15 cellular contexts compared by ENCODE assay signal in the genomic region with DNA sequence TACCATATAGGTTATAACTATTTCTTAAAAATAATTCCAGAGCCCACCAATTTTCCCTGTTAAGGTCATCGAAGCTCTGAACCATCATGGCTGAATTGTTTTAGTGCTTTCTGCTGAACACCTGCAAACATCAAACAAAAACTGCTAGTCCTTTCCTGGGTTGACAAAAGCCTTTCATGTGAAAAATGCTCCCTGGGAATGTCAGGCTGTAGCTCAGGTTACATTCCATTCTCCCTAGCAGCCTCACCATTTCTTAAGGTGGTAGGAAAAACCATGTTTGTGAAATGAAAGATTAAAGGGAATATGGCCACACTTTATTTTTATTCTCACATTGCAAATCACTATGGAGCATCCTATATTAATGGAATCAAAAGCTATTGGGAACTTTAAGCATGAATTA. TPM values are rescaled to one million over a fixed set of nuclear protein-coding genes. Genes with fewer than 3 reads are reported as not detected.
DNase-seq lines count a peak whose midpoint lies in the region; ATAC-seq and TF ChIP-seq lines count a peak whose summit lies in the region.
"Had no signal": no experiment of that assay in that cellular context is flagged by ENCODE, and none has a peak within 500 bp of the region (broad histone marks: within the 10 kb centered on the region; RNA-seq: fewer than 3 reads in every experiment).

No MANE protein-coding gene starts in this region.

- H3K27ac Mint-ChIP-seq in Caco-2 (ENCODE audit: unreplicated experiment), result no peak overlapping the region
- H3K27ac Mint-ChIP-seq in WTC11, result peak overlapping the region; percentile 97
- H3K27ac Mint-ChIP-seq: IgD-negative memory B cell had no signal

- no peaks in the 10 kb centered on the region for H3K9me3 Mint-ChIP-seq in Caco-2 (ENCODE audit: unreplicated experiment)
- no peaks in the 10 kb centered on the region for H3K9me3 Mint-ChIP-seq in WTC11

- H3K4me1 ChIP-seq in Caco-2 (peaks cover 38% of the 10 kb centered on the region), Loucy (ENCODE audit: insufficient read depth, low read length, poor library complexity, severe bottlenecking) (peaks cover 72% of the 10 kb centered on the region), spleen (peaks cover 0 to 36% (median 27%) of the 10 kb centered on the region in 6 donors)

- H3K9ac ChIP-seq in Loucy (ENCODE audit: low read depth, low read length, poor library complexity, severe bottlenecking), result peak overlapping the region; percentile 29

- H3K79me2 ChIP-seq in Loucy (ENCODE audit: insufficient read depth, low read length), result peaks cover 69% of the 10 kb centered on the region

- no peak overlapping the region for H3K4me3 Mint-ChIP-seq in Caco-2 (ENCODE audit: unreplicated experiment)
- H3K4me3 Mint-ChIP-seq in WTC11, result peak overlapping the region; percentile 52
- H3K4me3 Mint-ChIP-seq: IgD-negative memory B cell had no signal

- H3K9me3 ChIP-seq in Caco-2, result no peaks in the 10 kb centered on the region
- no peaks in the 10 kb centered on the region for H3K9me3 ChIP-seq in Loucy (ENCODE audit: insufficient read depth, low read depth, low read length)
- H3K9me3 ChIP-seq in spleen, result no peaks in the 10 kb centered on the region
- H3K9me3 ChIP-seq: uterus had no signal

- H3K27me3 ChIP-seq in Caco-2 (replicated peaks; ENCODE audit: control insufficient read depth, insufficient read depth, low read length) (no peaks in the 10 kb centered on the region), Loucy (ENCODE audit: insufficient read depth, low read length, poor library complexity, severe bottlenecking) (no peaks in the 10 kb centered on the region), kidney epithelial cell (ENCODE audit: control insufficient read depth, insufficient read depth, low read length) (no peaks in the 10 kb centered on the region), spleen (replicated peaks in 1 of 7) (peaks cover 0 to 14% (median 0%) of the 10 kb centered on the region in 7 donors)
- H3K27me3 ChIP-seq: uterus had no signal

- no peak overlapping the region for H3K27ac ChIP-seq in spleen

- ATAC-seq in WTC11 (peak; percentile 91), left lobe of liver (no peak), HG03097 (IDR thresholded peaks at IDR 0.05; ENCODE audit: low FRiP score, unreplicated experiment) (no peak)
- ATAC-seq: activated CD4-positive, CD25-positive, alpha-beta regulatory T cell treated with anti-CD3 and anti-CD28 coated beads, Interleukin-2, amount 50 U/mL, for 24 hours had no signal

- H3K4me2 ChIP-seq in Loucy (ENCODE audit: low read depth, low read length, poor library complexity, severe bottlenecking), result peak overlapping the region; percentile 71

- H3K4me1 Mint-ChIP-seq in Caco-2 (ENCODE audit: low read depth, unreplicated experiment) (peaks cover 18% of the 10 kb centered on the region), WTC11 (peaks cover 90% of the 10 kb centered on the region)

- CTCF ChIA-PET in Caco-2 (lab: Charles Lee) (no interaction called here), WTC11 (lab: Charles Lee) (interaction anchor here (0.7 to 1.2 kb wide), 3 partner anchors 198 to 347 kb away, joined by 3 to 4 read pairs (median 3); no protein-coding TSS in a partner anchor)

- DNase-seq in Caco-2, result peak; percentile 41 to 53
- DNase-seq in WTC11 (ENCODE audit: low spot score), result peak; percentile 24
- peak; percentile 28 for DNase-seq in kidney epithelial cell (ENCODE audit: low read depth)
- no peak for DNase-seq in spleen
- DNase-seq in hepatic stellate cell (ENCODE audit: low spot score), result no peak
- no peak for DNase-seq in left lobe of liver (ENCODE audit: low spot score)
- DNase-seq: cortex of kidney; DMS79 treated with DMSO at 0.1 percent for 48 hours; NCI-H187; stimulated activated naive CD4-positive, alpha-beta T cell treated with Interleukin-2 at 50 U/mL for 16 hours; uterus had no signal

- no peak overlapping the region for H2AFZ ChIP-seq in Loucy (ENCODE audit: low read length)

- no TSS peak for BruUV-seq in Caco-2 (replicated peaks; lab: Mats Ljungman, UMichigan)

- intact Hi-C loops in Caco-2 (cut with micrococcal nuclease; ENCODE audit: unreplicated experiment), result loop anchor here (1.0 to 10.0 kb wide), 3 partner anchors 166 to 180 kb away; no protein-coding TSS in a partner anchor
- intact Hi-C loops in spleen (cut with DNase I; ENCODE audit: low total_unique reads), result loop anchor here (10.0 kb wide), 1 partner anchor 168 kb away; no protein-coding TSS in a partner anchor

- TF ChIP-seq POLR2A in spleen (IDR thresholded peaks at IDR 0.05), result no peak

- H3K4me3 ChIP-seq in Caco-2 (ENCODE audit: low read depth, low read length) (no peak overlapping the region), Loucy (ENCODE audit: low read length, poor library complexity, severe bottlenecking) (peak overlapping the region; percentile 82), kidney epithelial cell (ENCODE audit: low read depth, low read length) (no peak overlapping the region), spleen (no peak overlapping the region)
- H3K4me3 ChIP-seq: uterus had no signal

- POLR2A ChIA-PET in Caco-2 (lab: Charles Lee) (interaction anchor here (0.6 kb wide), 1 partner anchor 197 kb away, joined by 9 read pairs; no protein-coding TSS in a partner anchor), WTC11 (lab: Charles Lee) (interaction anchor here (0.8 kb wide), 1 partner anchor 200 kb away, joined by 3 read pairs; no protein-coding TSS in a partner anchor)

- TF ChIP-seq CTCF in Caco-2 (IDR thresholded peaks at IDR 0.05; ENCODE audit: insufficient read depth in 1 of 2, low read depth in 1 of 2, low read length in 1 of 2, severe bottlenecking in 1 of 2, unreplicated experiment in 1 of 2) (no peak), Loucy (conservative IDR thresholded peaks at IDR 0.05; ENCODE audit: low read length) (no peak), WTC11 (IDR thresholded peaks at IDR 0.05) (no peak), kidney epithelial cell (IDR thresholded peaks at IDR 0.05; ENCODE audit: insufficient read depth, low read length, poor library complexity, severe bottlenecking) (no peak), spleen (IDR thresholded peaks at IDR 0.05 in 8 of 11, conservative IDR thresholded peaks at IDR 0.05 in 3 of 11) (no peak)

- no peaks in the 10 kb centered on the region for H3K27me3 Mint-ChIP-seq in Caco-2 (ENCODE audit: insufficient read depth, unreplicated experiment)
- H3K27me3 Mint-ChIP-seq in WTC11 (ENCODE audit: low read depth), result no peaks in the 10 kb centered on the region

- H4K20me1 ChIP-seq in Loucy (ENCODE audit: insufficient read depth, low read length, poor library complexity, severe bottlenecking), result peaks cover 7% of the 10 kb centered on the region

- H3K9me2 ChIP-seq in Loucy (replicated peaks; ENCODE audit: low read depth, low read length), result no peaks in the 10 kb centered on the region

- H3F3A ChIP-seq in Loucy (ENCODE audit: low read depth), result no peaks in the 10 kb centered on the region

- H3K36me3 Mint-ChIP-seq in Caco-2 (ENCODE audit: insufficient read depth, unreplicated experiment), result peaks cover 9% of the 10 kb centered on the region
- H3K36me3 Mint-ChIP-seq in WTC11, result peaks cover 15% of the 10 kb centered on the region
- H3K36me3 Mint-ChIP-seq: IgD-negative memory B cell had no signal

- WGBS in spleen, 5 donors, result 59 to 96% (median 74%) methylated on average over 1 of the region's 1 CpG

- H3K36me3 ChIP-seq in Caco-2 (ENCODE audit: control insufficient read depth, insufficient read depth, low read length) (no peaks in the 10 kb centered on the region), Loucy (ENCODE audit: insufficient read depth, low read length) (no peaks in the 10 kb centered on the region), kidney epithelial cell (ENCODE audit: control insufficient read depth, insufficient read depth, low read length) (no peaks in the 10 kb centered on the region), spleen (no peaks in the 10 kb centered on the region)
- H3K36me3 ChIP-seq: uterus had no signal

TF ChIP-seq in WTC11, 78 proteins besides CTCF, POLR2A, EP300 and RAD21:
- TF ChIP-seq FOXK1 (CRISPR knock-in tag; IDR thresholded peaks at IDR 0.05) (no peak), TEAD1 (CRISPR knock-in tag; IDR thresholded peaks at IDR 0.05) (peak; percentile 51; the same call in 1 of the 2 replicates)

RNA-seq across cellular contexts. Expression of gene TCF4, which starts 5.7 kb away (rescaled TPM):
- 93.7 and 103 TPM in 2 replicates for total RNA-seq in Caco-2 (2022)
- 100 to 104 TPM (median 104 TPM) in 3 replicates for total RNA-seq in WTC11 (2021)
- 9.4 and 15.7 TPM in 2 replicates for total RNA-seq in kidney epithelial cell
- total RNA-seq in spleen, result 100 to 1,000 TPM; 136 to 200 (median 163) TPM
- polyA plus RNA-seq in spleen, result 10 to 100 TPM; 14.6 to 26.3 (median 20.0) TPM
- total RNA-seq in left lobe of liver, result 8.7 TPM

Comparison
In these comparisons a context has a peak if more than half of its experiments do, and no peak if none do; other contexts are left out.
1. DNase-seq: peak in Caco-2 (2 of 2), WTC11 (single experiment) and kidney epithelial cell (single experiment); none in spleen (single experiment), hepatic stellate cell (single experiment) and left lobe of liver (single experiment).